21 cellular contexts compared by ENCODE assay signal in the genomic region with DNA sequence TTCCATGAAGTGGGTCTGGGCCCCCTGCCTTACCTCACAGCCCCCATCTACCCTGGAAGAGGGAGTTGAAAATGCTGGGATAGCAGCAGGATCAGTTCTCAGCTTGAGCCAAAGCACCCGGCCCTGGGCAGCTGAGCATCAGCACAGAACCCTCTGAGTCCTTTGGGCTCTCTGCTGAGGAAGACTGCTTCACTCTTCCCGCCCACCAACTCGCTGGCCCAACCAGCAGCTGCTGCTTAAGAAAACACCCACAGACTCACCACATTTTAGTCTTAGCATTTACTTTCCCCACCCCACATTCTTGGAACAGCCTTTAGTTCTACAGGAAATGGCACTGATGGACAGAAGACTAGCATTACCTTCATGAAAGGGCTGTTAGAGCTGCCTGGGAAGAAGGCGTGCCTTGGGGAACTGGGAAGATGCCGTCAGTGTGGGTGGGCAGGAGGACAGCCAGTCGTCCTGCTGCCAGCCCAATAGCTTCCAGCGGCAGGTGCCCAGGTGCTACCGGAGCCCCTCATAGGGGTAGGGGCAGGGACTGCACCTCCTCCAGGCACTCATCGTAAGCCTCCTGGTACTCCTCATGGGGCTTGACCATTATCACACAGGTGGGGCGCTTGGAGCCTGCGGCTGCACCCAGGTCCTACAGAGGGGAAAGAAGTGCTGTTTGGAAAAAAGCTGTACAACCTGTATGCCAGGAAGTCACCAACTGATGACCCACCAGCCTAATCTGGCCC. TPM values are rescaled to one million over a fixed set of nuclear protein-coding genes. Genes with fewer than 3 reads are reported as not detected.
DNase-seq lines count a peak whose midpoint lies in the region; ATAC-seq, FAIRE-seq and TF ChIP-seq lines count a peak whose summit lies in the region.
"Had no signal": no experiment of that assay in that cellular context is flagged by ENCODE, and none has a peak within 500 bp of the region (broad histone marks: within the 10 kb centered on the region; RNA-seq: fewer than 3 reads in every experiment).

No MANE protein-coding gene starts in this region.

- no peak overlapping the region for H3K9ac ChIP-seq in PC-3 (ENCODE audit: low read length)
- H3K9ac ChIP-seq in H1 (replicated peaks in 1 of 4; ENCODE audit: extremely low read depth in 1 of 4, low read depth in 3 of 4, low read length in 3 of 4) = no peak overlapping the region

- no peak overlapping the region for H3K18ac ChIP-seq in H1 (ENCODE audit: extremely low read depth, low read length)

- H3K4me2 ChIP-seq in PC-3 (ENCODE audit: low read length) (no peak overlapping the region), H1 (ENCODE audit: insufficient read depth in 1 of 2, low read depth in 2 of 2, low read length in 2 of 2) (no peak overlapping the region)
- H3K4me2 ChIP-seq: A549 had no signal

- TF ChIP-seq EP300 in H1 (IDR thresholded peaks at IDR 0.05; ENCODE audit: borderline replicate concordance in 1 of 2, low read depth in 2 of 2, low read length in 2 of 2) = no peak

- H3K4me1 Mint-ChIP-seq in activated CD4-positive, alpha-beta T cell treated with anti-CD3 and anti-CD28 coated beads, Interleukin-2, amount 10 ng/mL, durations not matched to agents 24 days and 14 days = peaks cover 51% of the 10 kb centered on the region

- no peaks in the 10 kb centered on the region for H3K9me3 Mint-ChIP-seq in activated CD4-positive, alpha-beta T cell treated with anti-CD3 and anti-CD28 coated beads, Interleukin-2, amount 10 ng/mL, durations not matched to agents 24 days and 14 days
- H3K9me3 Mint-ChIP-seq: immature natural killer cell, memory B cell had no signal

- H3K27ac Mint-ChIP-seq in activated CD4-positive, alpha-beta T cell treated with anti-CD3 and anti-CD28 coated beads, Interleukin-2, amount 10 ng/mL, durations not matched to agents 24 days and 14 days = peak overlapping the region; percentile 79
- H3K27ac Mint-ChIP-seq: memory B cell had no signal

- H4K8ac ChIP-seq in H1 (ENCODE audit: extremely low read depth, insufficient read depth, low read length) = no peak overlapping the region

- H2BK12ac ChIP-seq in H1 (ENCODE audit: low read depth, low read length) = no peak overlapping the region

- POLR2A ChIA-PET in PC-3 (lab: Charles Lee; ENCODE audit: unreplicated experiment) = no interaction called here
- POLR2A ChIA-PET in H1 (lab: Charles Lee; ENCODE audit: partially characterized antibody) = interaction anchor here (0.8 to 40.7 kb wide), 20 partner anchors 7 to 74 kb away, joined by 3 to 1250 read pairs (median 6); a partner anchor contains a TSS

- H2BK5ac ChIP-seq in H1 (ENCODE audit: low read depth, low read length) = no peak overlapping the region

- H3K27me3 Mint-ChIP-seq in activated CD4-positive, alpha-beta T cell treated with anti-CD3 and anti-CD28 coated beads, Interleukin-2, amount 10 ng/mL, durations not matched to agents 24 days and 14 days = no peaks in the 10 kb centered on the region
- H3K27me3 Mint-ChIP-seq: memory B cell had no signal

- peaks cover 38% of the 10 kb centered on the region for H3K36me3 ChIP-seq in PC-3 (ENCODE audit: low read depth, low read length)
- H3K36me3 ChIP-seq in H1 (ENCODE audit: control insufficient read depth in 2 of 4, insufficient read depth in 4 of 4, low read length in 3 of 4) = peaks cover 44 to 61% (median 49%) of the 10 kb centered on the region in 4 experiments
- H3K36me3 ChIP-seq in uterus = no peaks in the 10 kb centered on the region
- peaks cover 69% of the 10 kb centered on the region for H3K36me3 ChIP-seq in left ventricle myocardium inferior

- H3K9me3 ChIP-seq in PC-3 (ENCODE audit: low read length) = no peaks in the 10 kb centered on the region
- no peaks in the 10 kb centered on the region for H3K9me3 ChIP-seq in H1 (ENCODE audit: insufficient read depth in 2 of 2, low read depth in 1 of 2, low read length in 1 of 2)
- no peaks in the 10 kb centered on the region for H3K9me3 ChIP-seq in uterus
- no peaks in the 10 kb centered on the region for H3K9me3 ChIP-seq in left ventricle myocardium inferior (replicated peaks)
- H3K9me3 ChIP-seq: A549, tibial nerve had no signal

- H4K20me1 ChIP-seq in PC-3 (ENCODE audit: low read length) = no peaks in the 10 kb centered on the region
- H4K20me1 ChIP-seq in H1 (replicated peaks in 1 of 2; ENCODE audit: control insufficient read depth in 1 of 2, insufficient read depth in 2 of 2, low read length in 2 of 2) = peaks cover 18% of the 10 kb centered on the region in 2 experiments

- TF ChIP-seq POLR2A in H1 (IDR thresholded peaks at IDR 0.05; ENCODE audit: control extremely low read depth in 1 of 2, low read depth in 2 of 2, low read length in 2 of 2) (peak in 1 of 2 experiments; percentile 71; a peak in 2 of 3 replicates), uterus (IDR thresholded peaks at IDR 0.05) (no peak)

- peaks cover 21% of the 10 kb centered on the region for H3K79me2 ChIP-seq in PC-3 (ENCODE audit: low read length)
- peaks cover 0 to 12% of the 10 kb centered on the region in 2 experiments; a peak in 2 of 4 replicates for H3K79me2 ChIP-seq in H1 (ENCODE audit: control insufficient read depth in 1 of 2, insufficient read depth in 2 of 2, low read length in 2 of 2)

- H3K9me2 ChIP-seq in PC-3 (replicated peaks; ENCODE audit: low read length) = no peaks in the 10 kb centered on the region

- H2AFZ ChIP-seq in PC-3 (ENCODE audit: low read length) (no peak overlapping the region), H1 (ENCODE audit: low read length) (no peak overlapping the region)

- BruUV-seq in PC-3 (replicated peaks; lab: Mats Ljungman, UMichigan) = TSS peak; percentile 9

- H3K79me1 ChIP-seq in H1 (ENCODE audit: low read depth, low read length) = peaks cover 6% of the 10 kb centered on the region

- CTCF ChIA-PET in PC-3 (lab: Charles Lee) = interaction anchor here (0.6 kb wide), 1 partner anchor 72 kb away, joined by 3 read pairs; no protein-coding TSS in a partner anchor
- CTCF ChIA-PET in H1 (lab: Charles Lee; ENCODE audit: partially characterized antibody) = interaction anchor here (0.6 to 24.6 kb wide), 14 partner anchors 8 to 71 kb away, joined by 3 to 515 read pairs (median 6); no protein-coding TSS in a partner anchor

- DNase-seq in activated CD4-positive, alpha-beta T cell treated with anti-CD3 and anti-CD28 coated beads, Interleukin-2, amount 10 ng/mL, durations not matched to agents 24 days and 14 days = peak; percentile 68
- no peak for DNase-seq in activated CD4-positive, alpha-beta T cell treated with anti-CD3 and anti-CD28 coated beads for 4 hours
- no peak for DNase-seq in PC-3
- DNase-seq in H1 (ENCODE audit: low read depth in 1 of 2, low spot score in 2 of 2) = no peak
- peak; percentile 43 for DNase-seq in stimulated activated CD8-positive, alpha-beta memory T cell treated with anti-CD3 and anti-CD28 coated beads, Interleukin-4, amount 100 ng/mL, for 48 hours
- no peak for DNase-seq in uterus
- DNase-seq in left ventricle myocardium inferior = no peak
- no peak for DNase-seq in NK-92 (lab: John Stamatoyannopoulos, UW; ENCODE audit: unreplicated experiment)
- DNase-seq: activated CD8-positive, alpha-beta memory T cell treated with anti-CD3 and anti-CD28 coated beads, Interleukin-2, amount 50 U/mL, for 4 hours; HCEC 1CT; immature natural killer cell; KBM-7; NCI-H1092 treated with DMSO at 0.1 percent for 48 hours; RPMI8226; stimulated activated CD4-positive, alpha-beta T cell treated with anti-CD3 and anti-CD28 coated beads, Interleukin-2, amount 100 ng/mL, for 48 hours; SW 1271 had no signal

- H3K27ac ChIP-seq in PC-3 (ENCODE audit: low read length) (no peak overlapping the region), H1 (ENCODE audit: low read depth, low read length) (no peak overlapping the region), uterus (no peak overlapping the region), left ventricle myocardium inferior (replicated peaks) (no peak overlapping the region)
- H3K27ac ChIP-seq: A549, tibial nerve had no signal

- H2AK5ac ChIP-seq in H1 (ENCODE audit: low read depth, low read length) = no peak overlapping the region

- H3K23ac ChIP-seq in H1 (ENCODE audit: insufficient read length) = no peak overlapping the region

- H3K4me3 ChIP-seq in PC-3 (ENCODE audit: low read length) (no peak overlapping the region), H1 (ENCODE audit: extremely low read depth in 1 of 4, insufficient read depth in 2 of 4, low read depth in 3 of 4, low read length in 4 of 4) (no peak overlapping the region), uterus (no peak overlapping the region), left ventricle myocardium inferior (no peak overlapping the region)
- H3K4me3 ChIP-seq: A549, tibial nerve had no signal

- intact Hi-C loops in activated CD4-positive, alpha-beta T cell treated with anti-CD3 and anti-CD28 coated beads, Interleukin-2, amount 10 ng/mL, durations not matched to agents 24 days and 14 days (cut with micrococcal nuclease) = no loop called here
- intact Hi-C loops in PC-3 (cut with micrococcal nuclease) (no loop called here), uterus (cut with DNase I; ENCODE audit: low total_unique reads) (no loop called here), left ventricle myocardium inferior (cut with micrococcal nuclease) (no loop called here)

- no peak overlapping the region for H3K4ac ChIP-seq in H1 (replicated peaks; ENCODE audit: insufficient read length, low read depth, low read length)

- no peak overlapping the region for H3K56ac ChIP-seq in H1 (replicated peaks; ENCODE audit: insufficient read length, low read depth, low read length)

- peak overlapping the region; percentile 49 for H3K4me3 Mint-ChIP-seq in activated CD4-positive, alpha-beta T cell treated with anti-CD3 and anti-CD28 coated beads, Interleukin-2, amount 10 ng/mL, durations not matched to agents 24 days and 14 days
- H3K4me3 Mint-ChIP-seq: immature natural killer cell, memory B cell had no signal

- H3K4me1 ChIP-seq in PC-3 (ENCODE audit: insufficient read depth, low read length) (peaks cover 21% of the 10 kb centered on the region), H1 (replicated peaks in 1 of 4; ENCODE audit: control insufficient read depth in 3 of 4, insufficient read depth in 4 of 4, low read length in 3 of 4) (peaks cover 0 to 4% (median 2%) of the 10 kb centered on the region in 4 experiments; a peak in 5 of 7 replicates), uterus (no peaks in the 10 kb centered on the region), left ventricle myocardium inferior (peaks cover 30% of the 10 kb centered on the region)

- no peak for FAIRE-seq in H1 (lab: Jason Lieb, UNC)
- FAIRE-seq: A549, GM12892 had no signal

- H3K14ac ChIP-seq in H1 (ENCODE audit: insufficient read length) = no peak overlapping the region

- H3F3A ChIP-seq in PC-3 (ENCODE audit: low read length, unreplicated experiment) = no peaks in the 10 kb centered on the region

- TF ChIP-seq CTCF in PC-3 (conservative IDR thresholded peaks at IDR 0.05; ENCODE audit: low read depth, low read length) (no peak), H1 (IDR thresholded peaks at IDR 0.05; ENCODE audit: control extremely low read depth in 1 of 3, insufficient read depth in 1 of 3, low read depth in 1 of 3, low read length in 3 of 3) (peak in 1 of 3 experiments; percentile 36; a peak in 1 of 4 replicates), uterus (IDR thresholded peaks at IDR 0.05) (no peak), left ventricle myocardium inferior (IDR thresholded peaks at IDR 0.05; ENCODE audit: borderline replicate concordance) (no peak)

- TF ChIP-seq RAD21 in H1 (IDR thresholded peaks at IDR 0.05 in 1 of 2, conservative IDR thresholded peaks at IDR 0.05 in 1 of 2; ENCODE audit: low read depth in 2 of 2, low read length in 2 of 2) = peak; percentile 12 to 28; a peak in 2 of 4 replicates

- H2BK120ac ChIP-seq in H1 (replicated peaks; ENCODE audit: low read depth, low read length) = no peak overlapping the region

- peaks cover 67% of the 10 kb centered on the region for H3K36me3 Mint-ChIP-seq in activated CD4-positive, alpha-beta T cell treated with anti-CD3 and anti-CD28 coated beads, Interleukin-2, amount 10 ng/mL, durations not matched to agents 24 days and 14 days (ENCODE audit: low read depth)

- WGBS in H1 (ENCODE audit: extremely low coverage in 1 of 2, insufficient coverage in 1 of 2, insufficient read length in 1 of 2, insufficient replicate concordance in 2 of 2, low coverage in 1 of 2, low lambda C conversion rate in 2 of 2, missing lambda C conversion rate in 1 of 2), 2 experiments = 90% methylated on average over 11 of the region's 11 CpGs; no CpG with 5 or more reads in 1 of the 2 experiments

- no peaks in the 10 kb centered on the region for H3K27me3 ChIP-seq in PC-3 (ENCODE audit: low read length)
- H3K27me3 ChIP-seq in H1 (replicated peaks in 1 of 4; ENCODE audit: control insufficient read depth in 3 of 4, extremely low read depth in 1 of 4, insufficient read depth in 3 of 4, low read length in 3 of 4) = no peaks in the 10 kb centered on the region
- H3K27me3 ChIP-seq in uterus = no peaks in the 10 kb centered on the region
- no peaks in the 10 kb centered on the region for H3K27me3 ChIP-seq in left ventricle myocardium inferior (ENCODE audit: low read depth)
- H3K27me3 ChIP-seq: tibial nerve had no signal

- H4K5ac ChIP-seq in H1 (ENCODE audit: insufficient read length, low read depth, low read length) = no peak overlapping the region

- no peak overlapping the region for H2BK20ac ChIP-seq in H1 (ENCODE audit: low read length)

- no peak overlapping the region for H2BK15ac ChIP-seq in H1 (ENCODE audit: low read length)

- no peak for ATAC-seq in PC-3
- ATAC-seq: A549, sciatic nerve had no signal

- H4K91ac ChIP-seq in H1 (replicated peaks; ENCODE audit: insufficient read length, low read length) = no peak overlapping the region

- H3K23me2 ChIP-seq in H1 (ENCODE audit: low read depth, low read length) = peaks cover 6% of the 10 kb centered on the region; the same call in 1 of the 2 replicates

RNA-seq across cellular contexts. Expression of a gene that starts 4.3 kb away (rescaled TPM):
- 267 and 273 TPM in 2 replicates for total RNA-seq in activated CD4-positive, alpha-beta T cell treated with anti-CD3 and anti-CD28 coated beads, Interleukin-2, amount 10 ng/mL, durations not matched to agents 24 days and 14 days
- total RNA-seq in PC-3 (2014; rRNA removed) (649 TPM in 2 replicates), uterus (100 to 1,000 TPM in 3 of 4 donors, 10 to 100 TPM in 1; 83.4 to 180 (median 147) TPM), left ventricle myocardium inferior (78.1 TPM)
- total RNA-seq in H1 (2021; fragmentation: NEBNext Ultra II Directional; extraction: Animal tissue kit (Norgen Biotek cat#: 25700)) = 263 and 281 TPM in 2 replicates
- polyA plus RNA-seq in H1 (2011; rRNA removed) = 241 and 344 TPM in 2 replicates
- polyA plus RNA-seq in H1 (2011; cell fraction: cytosol; rRNA removed) = 302 TPM
- 166 TPM for polyA plus RNA-seq in H1 (2011; cell fraction: nucleus; rRNA removed)
- 273 to 334 TPM (median 320 TPM) in 4 replicates for polyA plus RNA-seq in H1 (2012, experiment 1 of 2)
- 440 TPM for polyA plus RNA-seq in H1 (2012, experiment 2 of 2)
- 244 TPM for polyA plus RNA-seq in H1 (2013, experiment 1 of 2)
- polyA plus RNA-seq in H1 (2013, experiment 2 of 2) = 251 TPM
- polyA minus RNA-seq in H1 (2011; rRNA and poly(A)+ RNA removed) = 58.6 and 61.0 TPM in 2 replicates
- 117 TPM for polyA minus RNA-seq in H1 (2011; cell fraction: cytosol; rRNA and poly(A)+ RNA removed)
- 80.9 TPM for polyA minus RNA-seq in H1 (2011; cell fraction: nucleus; rRNA and poly(A)+ RNA removed)

RNA-seq across cellular contexts. Expression of a gene that starts 18.6 kb away (rescaled TPM):
- 29.3 and 29.5 TPM in 2 replicates for total RNA-seq in activated CD4-positive, alpha-beta T cell treated with anti-CD3 and anti-CD28 coated beads, Interleukin-2, amount 10 ng/mL, durations not matched to agents 24 days and 14 days
- 33.2 and 36.4 TPM in 2 replicates for total RNA-seq in PC-3 (2014; rRNA removed)
- 74.6 and 75.9 TPM in 2 replicates for total RNA-seq in H1 (2021; fragmentation: NEBNext Ultra II Directional; extraction: Animal tissue kit (Norgen Biotek cat#: 25700))
- polyA plus RNA-seq in H1 (2011; rRNA removed) = 90.2 and 106 TPM in 2 replicates
- polyA plus RNA-seq in H1 (2011; cell fraction: cytosol; rRNA removed) = 105 TPM
- 153 TPM for polyA plus RNA-seq in H1 (2011; cell fraction: nucleus; rRNA removed)
- polyA plus RNA-seq in H1 (2012, experiment 1 of 2) = 65.3 to 93.7 TPM (median 87.0 TPM) in 4 replicates
- polyA plus RNA-seq in H1 (2012, experiment 2 of 2) = 74.6 TPM
- polyA plus RNA-seq in H1 (2013, experiment 1 of 2) = 53.0 TPM
- polyA plus RNA-seq in H1 (2013, experiment 2 of 2) = 51.3 TPM
- 107 and 109 TPM in 2 replicates for polyA minus RNA-seq in H1 (2011; rRNA and poly(A)+ RNA removed)
- polyA minus RNA-seq in H1 (2011; cell fraction: cytosol; rRNA and poly(A)+ RNA removed) = 52.0 TPM
- 71.2 TPM for polyA minus RNA-seq in H1 (2011; cell fraction: nucleus; rRNA and poly(A)+ RNA removed)
- total RNA-seq in uterus = 10 to 100 TPM; 29.7 to 52.3 (median 39.9) TPM
- total RNA-seq in left ventricle myocardium inferior = 38.9 TPM

RNA-seq across cellular contexts. Expression of a gene that starts 36.0 kb away (rescaled TPM):
- total RNA-seq in activated CD4-positive, alpha-beta T cell treated with anti-CD3 and anti-CD28 coated beads, Interleukin-2, amount 10 ng/mL, durations not matched to agents 24 days and 14 days = 3.2 and 3.3 TPM in 2 replicates
- total RNA-seq in PC-3 (2014; rRNA removed) (0.36 and 0.86 TPM in 2 replicates), uterus (1 to 10 TPM in 3 of 4 donors, under 1 TPM in 1; 0.59 to 9.6 (median 1.6) TPM), left ventricle myocardium inferior (1.8 TPM)
- 36.0 and 39.2 TPM in 2 replicates for total RNA-seq in H1 (2021; fragmentation: NEBNext Ultra II Directional; extraction: Animal tissue kit (Norgen Biotek cat#: 25700))
- 13.1 and 23.4 TPM in 2 replicates for polyA plus RNA-seq in H1 (2011; rRNA removed)
- 19.4 TPM for polyA plus RNA-seq in H1 (2011; cell fraction: cytosol; rRNA removed)
- polyA plus RNA-seq in H1 (2011; cell fraction: nucleus; rRNA removed) = 41.9 TPM
- polyA plus RNA-seq in H1 (2012, experiment 1 of 2) = 16.8 to 24.3 TPM (median 21.3 TPM) in 4 replicates
- 18.5 TPM for polyA plus RNA-seq in H1 (2012, experiment 2 of 2)
- polyA plus RNA-seq in H1 (2013, experiment 1 of 2) = 16.7 TPM
- 15.9 TPM for polyA plus RNA-seq in H1 (2013, experiment 2 of 2)
- polyA minus RNA-seq in H1 (2011; rRNA and poly(A)+ RNA removed) = 13.0 and 17.4 TPM in 2 replicates
- polyA minus RNA-seq in H1 (2011; cell fraction: cytosol; rRNA and poly(A)+ RNA removed) = 22.0 TPM
- 32.8 TPM for polyA minus RNA-seq in H1 (2011; cell fraction: nucleus; rRNA and poly(A)+ RNA removed)

RNA-seq across cellular contexts. Expression of a gene that starts 37.8 kb away (rescaled TPM):
- 0.07 TPM in 1 of 2 replicates, not detected in the other for total RNA-seq in activated CD4-positive, alpha-beta T cell treated with anti-CD3 and anti-CD28 coated beads, Interleukin-2, amount 10 ng/mL, durations not matched to agents 24 days and 14 days
- total RNA-seq in PC-3 (2014; rRNA removed) (not detected in 2 replicates), uterus (not detected), left ventricle myocardium inferior (not detected)
- total RNA-seq in H1 (2021; fragmentation: NEBNext Ultra II Directional; extraction: Animal tissue kit (Norgen Biotek cat#: 25700)) = 0.13 TPM in 1 of 2 replicates, not detected in the other
- polyA plus RNA-seq in H1 (2011; rRNA removed) = not detected in 2 replicates
- not detected for polyA plus RNA-seq in H1 (2011; cell fraction: cytosol; rRNA removed)
- polyA plus RNA-seq in H1 (2011; cell fraction: nucleus; rRNA removed) = 0.06 TPM
- polyA plus RNA-seq in H1 (2012, experiment 1 of 2) = not detected in 4 replicates
- not detected for polyA plus RNA-seq in H1 (2012, experiment 2 of 2)
- polyA plus RNA-seq in H1 (2013, experiment 1 of 2) = not detected
- not detected for polyA plus RNA-seq in H1 (2013, experiment 2 of 2)
- not detected in 2 replicates for polyA minus RNA-seq in H1 (2011; rRNA and poly(A)+ RNA removed)
- polyA minus RNA-seq in H1 (2011; cell fraction: cytosol; rRNA and poly(A)+ RNA removed) = not detected
- not detected for polyA minus RNA-seq in H1 (2011; cell fraction: nucleus; rRNA and poly(A)+ RNA removed)
- total RNA-seq: sciatic nerve, tibial nerve had no signal
- polyA plus RNA-seq: A549, immature natural killer cell had no signal

RNA-seq across cellular contexts. Expression of a gene that starts 55.0 kb away (rescaled TPM):
- 492 and 507 TPM in 2 replicates for total RNA-seq in activated CD4-positive, alpha-beta T cell treated with anti-CD3 and anti-CD28 coated beads, Interleukin-2, amount 10 ng/mL, durations not matched to agents 24 days and 14 days
- 231 and 369 TPM in 2 replicates for total RNA-seq in PC-3 (2014; rRNA removed)
- 556 and 563 TPM in 2 replicates for total RNA-seq in H1 (2021; fragmentation: NEBNext Ultra II Directional; extraction: Animal tissue kit (Norgen Biotek cat#: 25700))
- polyA plus RNA-seq in H1 (2011; rRNA removed) = 350 and 373 TPM in 2 replicates
- polyA plus RNA-seq in H1 (2011; cell fraction: cytosol; rRNA removed) = 393 TPM
- polyA plus RNA-seq in H1 (2011; cell fraction: nucleus; rRNA removed) = 141 TPM
- polyA plus RNA-seq in H1 (2012, experiment 1 of 2) = 386 to 417 TPM (median 389 TPM) in 4 replicates
- 229 TPM for polyA plus RNA-seq in H1 (2012, experiment 2 of 2)
- polyA plus RNA-seq in H1 (2013, experiment 1 of 2) = 302 TPM
- 299 TPM for polyA plus RNA-seq in H1 (2013, experiment 2 of 2)
- polyA minus RNA-seq in H1 (2011; rRNA and poly(A)+ RNA removed) = 74.5 and 90.5 TPM in 2 replicates
- 107 TPM for polyA minus RNA-seq in H1 (2011; cell fraction: cytosol; rRNA and poly(A)+ RNA removed)
- 87.5 TPM for polyA minus RNA-seq in H1 (2011; cell fraction: nucleus; rRNA and poly(A)+ RNA removed)
- 100 to 1,000 TPM in 1 of 4 donors, 10 to 100 TPM in 3; 45.1 to 112 (median 73.4) TPM for total RNA-seq in uterus
- total RNA-seq in left ventricle myocardium inferior = 85.2 TPM

Comparison
In these comparisons a context has a peak if more than half of its experiments do, and no peak if none do; other contexts are left out.
1. DNase-seq: peak in activated CD4-positive, alpha-beta T cell treated with anti-CD3 and anti-CD28 coated beads, Interleukin-2, amount 10 ng/mL, durations not matched to agents 24 days and 14 days (single experiment) and stimulated activated CD8-positive, alpha-beta memory T cell treated with anti-CD3 and anti-CD28 coated beads, Interleukin-4, amount 100 ng/mL, for 48 hours (single experiment); none in activated CD4-positive, alpha-beta T cell treated with anti-CD3 and anti-CD28 coated beads for 4 hours (0 of 2), PC-3 (single experiment), H1 (0 of 2), uterus (0 of 2), left ventricle myocardium inferior (single experiment) and NK-92 (single experiment).